6 cellular contexts compared by ENCODE assay signal in the genomic region with DNA sequence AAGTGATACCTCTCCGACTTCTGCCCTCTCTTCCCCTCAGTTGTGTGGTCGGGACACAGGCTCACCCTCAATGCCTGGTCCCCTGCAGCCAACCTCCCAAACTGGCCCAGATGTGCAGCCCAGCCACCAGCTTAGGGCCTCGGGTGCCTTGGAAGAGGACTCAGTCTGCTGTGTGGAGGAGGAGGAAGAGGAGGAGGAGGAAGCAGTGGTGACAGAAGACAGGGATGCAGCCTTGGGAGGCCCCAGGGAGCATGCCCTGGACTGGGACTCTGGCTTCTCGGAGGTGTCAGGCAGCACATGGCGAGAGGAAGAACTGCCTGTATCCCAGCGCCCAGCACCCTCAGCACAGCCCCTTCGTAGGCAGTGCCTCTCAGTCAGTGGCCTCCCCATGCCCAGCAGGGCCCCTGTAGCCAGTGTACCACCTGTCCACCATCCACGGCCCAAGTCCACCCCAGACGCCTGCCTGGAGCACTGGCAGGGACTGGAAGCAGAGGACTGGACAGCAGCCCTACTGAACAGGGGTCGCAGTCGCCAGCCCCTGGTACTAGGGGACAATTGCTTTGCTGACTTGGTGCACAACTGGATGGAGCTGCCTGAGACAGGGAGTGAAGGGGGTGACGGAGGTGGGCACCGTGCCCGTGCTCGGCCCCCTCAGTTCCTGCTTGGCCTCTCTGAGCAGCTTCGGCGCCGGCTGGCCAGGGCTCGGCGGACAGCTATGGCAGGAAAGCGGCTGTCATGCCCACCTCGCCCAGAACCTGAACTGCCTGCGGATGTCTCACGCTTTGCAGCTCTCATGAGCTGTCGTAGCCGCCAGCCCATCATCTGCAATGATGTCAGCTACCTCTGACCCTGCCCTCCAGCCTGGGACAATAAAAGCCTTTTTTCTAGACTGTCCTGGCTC.
DNase-seq lines count a peak whose midpoint lies in the region; ATAC-seq lines count a peak whose summit lies in the region.

No MANE protein-coding gene starts in this region.

- H3K9me3 Mint-ChIP-seq in dendritic cell treated with granulocyte-macrophage colony-stimulating factor and Interleukin-4, amounts not matched to agents 40 ng/mL and 50 ng/mL, for 4 days: no peaks in the 10 kb centered on the region

- peak; percentile 33 for DNase-seq in KBM-7
- peak; percentile 11 for DNase-seq in retina

- ATAC-seq in GM18519 (IDR thresholded peaks at IDR 0.05; ENCODE audit: low FRiP score, unreplicated experiment) (no peak), GM19463 (IDR thresholded peaks at IDR 0.05; ENCODE audit: unreplicated experiment) (no peak), GM18867 (IDR thresholded peaks at IDR 0.05; ENCODE audit: unreplicated experiment) (no peak)

- H3K27ac Mint-ChIP-seq in dendritic cell treated with granulocyte-macrophage colony-stimulating factor and Interleukin-4, amounts not matched to agents 40 ng/mL and 50 ng/mL, for 4 days: no peak overlapping the region

- in situ Hi-C loops in KBM-7 (cut with MboI; ENCODE audit: low pct_unique_long_range_greater_than_20kb, low sequenced_read_pairs): no loop called here

- intact Hi-C loops in dendritic cell treated with granulocyte-macrophage colony-stimulating factor and Interleukin-4, amounts not matched to agents 40 ng/mL and 50 ng/mL, for 4 days (cut with micrococcal nuclease): no loop called here

- peaks cover 61% of the 10 kb centered on the region for H3K4me1 Mint-ChIP-seq in dendritic cell treated with granulocyte-macrophage colony-stimulating factor and Interleukin-4, amounts not matched to agents 40 ng/mL and 50 ng/mL, for 4 days (ENCODE audit: low read depth)

- H3K4me3 Mint-ChIP-seq in dendritic cell treated with granulocyte-macrophage colony-stimulating factor and Interleukin-4, amounts not matched to agents 40 ng/mL and 50 ng/mL, for 4 days: peak overlapping the region; percentile 84

- H3K36me3 Mint-ChIP-seq in dendritic cell treated with granulocyte-macrophage colony-stimulating factor and Interleukin-4, amounts not matched to agents 40 ng/mL and 50 ng/mL, for 4 days (ENCODE audit: low read depth): peaks cover 24% of the 10 kb centered on the region

- H3K27me3 Mint-ChIP-seq in dendritic cell treated with granulocyte-macrophage colony-stimulating factor and Interleukin-4, amounts not matched to agents 40 ng/mL and 50 ng/mL, for 4 days: peaks cover 26% of the 10 kb centered on the region
